ENCODE assay signal across 14 cellular contexts in the genomic region with DNA sequence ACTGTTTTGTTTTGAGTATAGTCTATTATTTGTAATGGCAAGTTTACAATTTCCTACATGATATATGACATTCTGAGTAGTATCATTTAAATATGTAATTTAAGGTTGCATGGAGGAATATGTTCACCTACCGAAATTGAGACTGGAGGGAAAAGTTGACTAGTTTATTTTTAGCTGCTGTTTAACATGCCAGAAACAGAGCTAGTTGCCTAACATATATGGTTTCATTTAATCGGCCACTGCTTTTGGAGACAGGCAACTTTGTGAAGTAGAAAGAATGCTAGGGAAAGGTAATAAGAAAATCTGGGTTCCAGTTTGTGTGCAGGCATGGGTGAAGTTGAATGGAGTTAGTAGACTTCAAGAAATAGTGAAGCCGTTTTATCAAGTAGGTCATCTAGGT.
"Had no signal": no experiment of that assay in that cellular context is flagged by ENCODE, and none has a peak within 500 bp of the region (broad histone marks: within the 10 kb centered on the region; RNA-seq: fewer than 3 reads in every experiment).

No MANE protein-coding gene starts in this region.

- H3K27ac Mint-ChIP-seq: memory B cell, neural progenitor cell had no signal

- H3K4me1 ChIP-seq: neural progenitor cell, prostate gland, testis had no signal

- H3K9me3 Mint-ChIP-seq: immature natural killer cell had no signal

- H3K27me3 ChIP-seq: heart right ventricle, neural progenitor cell, testis, upper lobe of left lung had no signal

- H3K27me3 Mint-ChIP-seq: memory B cell had no signal

- H3K4me3 ChIP-seq: heart right ventricle, neural progenitor cell, prostate gland, SK-N-MC, testis, upper lobe of left lung had no signal

- H3K27ac ChIP-seq: heart right ventricle, neural progenitor cell, prostate gland, SK-N-MC, testis, upper lobe of left lung had no signal

- ATAC-seq: heart right ventricle, right cardiac atrium had no signal

- H3K4me3 Mint-ChIP-seq: memory B cell, neural progenitor cell had no signal

- H3K36me3 ChIP-seq: heart right ventricle, neural progenitor cell, prostate gland, upper lobe of left lung had no signal

- DNase-seq: activated CD4-positive, alpha-beta T cell treated with anti-CD3 and anti-CD28 coated beads, Interleukin-2, amount 50 U/mL, for 4 hours; activated naive CD4-positive, alpha-beta T cell treated with Interleukin-2 at 50 U/mL for 16 hours; amniotic stem cell; effector CD4-positive, alpha-beta T cell; heart right ventricle; immature natural killer cell; right cardiac atrium; stimulated activated CD4-positive, alpha-beta T cell treated with anti-CD3 and anti-CD28 coated beads, Interleukin-2, amount 100 ng/mL, for 24 hours; testis; upper lobe of left lung had no signal

- H3K9me3 ChIP-seq: heart right ventricle, prostate gland, testis, upper lobe of left lung had no signal

- H3K36me3 Mint-ChIP-seq: neural progenitor cell had no signal
